10 cellular contexts compared by ENCODE assay signal in genomic region chr16:88773812-88774291, GRCh38. TPM values are rescaled to one million over a fixed set of nuclear protein-coding genes. Genes with fewer than 3 reads are reported as not detected.
DNase-seq lines count a peak whose midpoint lies in the region; ATAC-seq and TF ChIP-seq lines count a peak whose summit lies in the region.
"Had no signal": no experiment of that assay in that cellular context is flagged by ENCODE, and none has a peak within 500 bp of the region (broad histone marks: within the 10 kb centered on the region; RNA-seq: fewer than 3 reads in every experiment).

No MANE protein-coding gene starts in this region.

- ATAC-seq in psoas muscle: peak in 2 of 4 donors; percentile 35 to 43
- ATAC-seq in HG02938 (IDR thresholded peaks at IDR 0.05; ENCODE audit: unreplicated experiment): no peak
- ATAC-seq in activated CD4-positive, alpha-beta T cell treated with anti-CD3 and anti-CD28 coated beads for 36 hours: no peak

- H3K4me1 Mint-ChIP-seq in activated CD4-positive, alpha-beta T cell treated with anti-CD3 and anti-CD28 coated beads for 36 hours: peaks cover 23% of the 10 kb centered on the region

- DNase-seq in EH (ENCODE audit: low read depth): peak; percentile 92
- peak; percentile 92 to 94 for DNase-seq in SJCRH30
- peak; percentile 70 for DNase-seq in fibroblast of peridontal ligament (ENCODE audit: extremely low read depth)
- peak; percentile 69 to 76 for DNase-seq in psoas muscle
- no peak for DNase-seq in posterior cingulate gyrus
- DNase-seq in SKM-1 (lab: John Stamatoyannopoulos, UW; ENCODE audit: unreplicated experiment): no peak
- DNase-seq in activated CD4-positive, alpha-beta T cell treated with anti-CD3 and anti-CD28 coated beads for 36 hours: no peak
- DNase-seq: cortex of kidney had no signal

- CTCF ChIA-PET in activated CD4-positive, alpha-beta T cell treated with anti-CD3 and anti-CD28 coated beads for 36 hours (lab: Charles Lee): interaction anchor here (0.9 to 4.2 kb wide), 3 partner anchors 8 to 11 kb away, joined by 3 to 18 read pairs (median 4); no protein-coding TSS in a partner anchor

- H3K27me3 Mint-ChIP-seq in activated CD4-positive, alpha-beta T cell treated with anti-CD3 and anti-CD28 coated beads for 36 hours: no peaks in the 10 kb centered on the region

- intact Hi-C loops in psoas muscle (cut with DNase I) (no loop called here), posterior cingulate gyrus (cut with DNase I) (no loop called here)
- intact Hi-C loops in activated CD4-positive, alpha-beta T cell treated with anti-CD3 and anti-CD28 coated beads for 36 hours (cut with DNase I, micrococcal nuclease): no loop called here

- H3K36me3 ChIP-seq in SJCRH30 (no peaks in the 10 kb centered on the region), psoas muscle (ENCODE audit: insufficient read depth in 1 of 2, low read depth in 1 of 2) (no peaks in the 10 kb centered on the region)

- POLR2A ChIA-PET in activated CD4-positive, alpha-beta T cell treated with anti-CD3 and anti-CD28 coated beads for 36 hours (lab: Charles Lee): no interaction called here

- H3K36me3 Mint-ChIP-seq in activated CD4-positive, alpha-beta T cell treated with anti-CD3 and anti-CD28 coated beads for 36 hours (ENCODE audit: low read depth): peaks cover 2% of the 10 kb centered on the region

- H3K27ac Mint-ChIP-seq in activated CD4-positive, alpha-beta T cell treated with anti-CD3 and anti-CD28 coated beads for 36 hours: no peak overlapping the region
- H3K27ac Mint-ChIP-seq: progenitor cell of endocrine pancreas had no signal

- H3K9me3 ChIP-seq in SJCRH30 (replicated peaks): no peaks in the 10 kb centered on the region
- no peaks in the 10 kb centered on the region for H3K9me3 ChIP-seq in psoas muscle

- H3K4me1 ChIP-seq in SJCRH30 (peaks cover 35% of the 10 kb centered on the region), psoas muscle (peaks cover 10% of the 10 kb centered on the region)

- peak overlapping the region; percentile 50 for H3K4me3 ChIP-seq in SJCRH30
- no peak overlapping the region for H3K4me3 ChIP-seq in psoas muscle

- no peak for TF ChIP-seq CTCF in psoas muscle (IDR thresholded peaks at IDR 0.05)

- H3K27me3 ChIP-seq in SJCRH30: no peaks in the 10 kb centered on the region
- H3K27me3 ChIP-seq in psoas muscle (ENCODE audit: insufficient read depth in 3 of 3, low read length in 2 of 3): peaks cover 0 to 36% (median 6%) of the 10 kb centered on the region in 3 donors

- 29 to 42% (median 30%) methylated on average over 5 to 12 of the region's 12 CpGs for WGBS in psoas muscle, 3 donors

- H3K9me3 Mint-ChIP-seq in activated CD4-positive, alpha-beta T cell treated with anti-CD3 and anti-CD28 coated beads for 36 hours (ENCODE audit: low read depth): no peaks in the 10 kb centered on the region

- H3K4me3 Mint-ChIP-seq in activated CD4-positive, alpha-beta T cell treated with anti-CD3 and anti-CD28 coated beads for 36 hours: no peak overlapping the region

- H3K27ac ChIP-seq in SJCRH30 (peak overlapping the region; percentile 98), psoas muscle (no peak overlapping the region)

RNA-seq across cellular contexts. Expression of gene PIEZO1, which starts 11.2 kb away (rescaled TPM):
- total RNA-seq in SJCRH30 (2014; rRNA removed; shearing (Covaris generic)): 23.8 and 28.1 TPM in 2 replicates
- total RNA-seq in psoas muscle: 10 to 100 TPM in 2 of 4 donors, 1 to 10 TPM in 2; 8.8 to 12.6 (median 10.9) TPM
- polyA plus RNA-seq in psoas muscle: 10 to 100 TPM in 2 of 3 donors, 1 to 10 TPM in 1; 7.2 to 26.8 (median 10.2) TPM
- total RNA-seq in activated CD4-positive, alpha-beta T cell treated with anti-CD3 and anti-CD28 coated beads for 36 hours: 100 to 1,000 TPM; 105 to 126 TPM

RNA-seq across cellular contexts. Expression of gene CDT1, which starts 29.7 kb away (rescaled TPM):
- total RNA-seq in SJCRH30 (2014; rRNA removed; shearing (Covaris generic)): 24.3 and 27.2 TPM in 2 replicates
- total RNA-seq in psoas muscle: under 1 TPM in 3 of 4 donors, not detected in 1; 0.17 to 0.59 (median 0.25) TPM
- polyA plus RNA-seq in psoas muscle: under 1 TPM; 0.03 to 0.13 (median 0.04) TPM
- total RNA-seq in activated CD4-positive, alpha-beta T cell treated with anti-CD3 and anti-CD28 coated beads for 36 hours: 100 to 1,000 TPM; 136 to 182 TPM

RNA-seq across cellular contexts. Expression of gene APRT, which starts 37.9 kb away (rescaled TPM):
- 43.4 and 46.5 TPM in 2 replicates for total RNA-seq in SJCRH30 (2014; rRNA removed; shearing (Covaris generic))
- 10 to 100 TPM; 32.8 to 67.7 (median 55.0) TPM for total RNA-seq in psoas muscle
- 100 to 1,000 TPM in 1 of 3 donors, 10 to 100 TPM in 2; 49.4 to 165 (median 66.9) TPM for polyA plus RNA-seq in psoas muscle
- 100 to 1,000 TPM; 105 to 179 TPM for total RNA-seq in activated CD4-positive, alpha-beta T cell treated with anti-CD3 and anti-CD28 coated beads for 36 hours

Comparison
In these comparisons a context has a peak if more than half of its experiments do, and no peak if none do; other contexts are left out.
1. DNase-seq: peak in EH (single experiment), SJCRH30 (2 of 2), fibroblast of peridontal ligament (single experiment) and psoas muscle (2 of 2); none in posterior cingulate gyrus (0 of 10), SKM-1 (single experiment) and activated CD4-positive, alpha-beta T cell treated with anti-CD3 and anti-CD28 coated beads for 36 hours (single experiment).
2. RNA of gene CDT1, which starts 29.7 kb away (total RNA-seq): 136 to 182 TPM in activated CD4-positive, alpha-beta T cell treated with anti-CD3 and anti-CD28 coated beads for 36 hours and 24.3 to 27.2 TPM in SJCRH30; 0.17 to 0.59 TPM in psoas muscle; every median in the first group is over 10 times any median in the second.